ENCODE assay signal across 28 cellular contexts in the genomic region with DNA sequence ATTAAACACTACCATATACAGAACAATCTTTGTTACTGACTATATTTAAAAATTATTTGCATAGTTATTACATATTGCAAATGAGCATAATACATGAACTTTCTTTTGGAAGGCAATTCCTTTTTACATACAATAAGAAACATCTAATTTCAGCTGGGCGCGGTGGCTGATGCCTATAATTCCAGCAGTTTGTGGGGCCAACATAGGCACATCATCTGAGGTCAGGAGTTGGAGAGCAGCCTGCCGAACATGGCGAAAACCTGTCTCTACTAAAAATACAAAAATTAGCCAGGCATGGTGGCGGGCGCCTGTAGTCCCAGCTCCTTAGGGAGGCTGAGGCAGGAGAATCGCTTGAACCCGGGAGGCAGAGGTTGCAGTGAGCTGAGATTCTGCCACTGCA.
"Had no signal": no experiment of that assay in that cellular context is flagged by ENCODE, and none has a peak within 500 bp of the region (broad histone marks: within the 10 kb centered on the region; RNA-seq: fewer than 3 reads in every experiment).

No MANE protein-coding gene starts in this region.

- H3K27ac ChIP-seq: stomach, suprapubic skin, testis, thoracic aorta, thyroid gland, tibial artery, tibial nerve, transverse colon, upper lobe of left lung, upper lobe of right lung, uterus, vagina had no signal

- H3K36me3 Mint-ChIP-seq: stimulated activated effector memory CD8-positive, alpha-beta T cell treated with anti-CD3 and anti-CD28 coated beads, Interleukin-12 subunit alpha, Interleukin-12 subunit beta, amount 100 ng/mL, for 72 hours; stimulated activated memory B cell treated with anti-CD40 and anti-IgM and Interleukin-4, amounts not matched to agents 10 μg/mL and 1 μg/mL and 100 μg/mL, for 72 hours; stimulated activated naive B cell treated with anti-CD40 and anti-IgM and Interleukin-4, amounts not matched to agents 10 μg/mL and 1 μg/mL and 100 μg/mL, for 72 hours; type B pancreatic cell had no signal

- H3K4me3 ChIP-seq: stomach, suprapubic skin, testis, thoracic aorta, thyroid gland, tibial artery, tibial nerve, transverse colon, upper lobe of left lung, upper lobe of right lung, uterus, vagina had no signal

- H3K27me3 ChIP-seq: testis, thyroid gland, uterus, vagina had no signal

- H3K4me1 Mint-ChIP-seq: stimulated activated effector memory CD8-positive, alpha-beta T cell treated with anti-CD3 and anti-CD28 coated beads, Interleukin-12 subunit alpha, Interleukin-12 subunit beta, amount 100 ng/mL, for 72 hours; stimulated activated memory B cell treated with anti-CD40 and anti-IgM and Interleukin-4, amounts not matched to agents 10 μg/mL and 1 μg/mL and 100 μg/mL, for 72 hours had no signal

- H3K4me1 ChIP-seq: thyroid gland, upper lobe of right lung, uterus, vagina had no signal

- H3K27ac Mint-ChIP-seq: stimulated activated effector memory CD8-positive, alpha-beta T cell treated with anti-CD3 and anti-CD28 coated beads, Interleukin-12 subunit alpha, Interleukin-12 subunit beta, amount 100 ng/mL, for 72 hours; stimulated activated memory B cell treated with anti-CD40 and anti-IgM and Interleukin-4, amounts not matched to agents 10 μg/mL and 1 μg/mL and 100 μg/mL, for 72 hours; stimulated activated naive B cell treated with anti-CD40 and anti-IgM and Interleukin-4, amounts not matched to agents 10 μg/mL and 1 μg/mL and 100 μg/mL, for 72 hours; stimulated activated naive CD8-positive, alpha-beta T cell treated with anti-CD3 and anti-CD28 coated beads, Interleukin-15, amount 100 ng/mL, for 72 hours; stimulated activated naive CD8-positive, alpha-beta T cell treated with anti-CD3 and anti-CD28 coated beads, Interleukin-15, Interleukin-2, amounts not matched to agents 100 ng/mL and 50 ng/mL, for 24 hours; type B pancreatic cell had no signal

- DNase-seq: stimulated activated CD4-positive, alpha-beta T cell treated with anti-CD3 and anti-CD28 coated beads, Interleukin-2, amount 100 ng/mL, for 48 hours; stimulated activated CD4-positive, alpha-beta T cell treated with anti-CD3 and anti-CD28 coated beads, Interleukin-4, amount 100 ng/mL, for 1 hour; stimulated activated CD4-positive, alpha-beta T cell treated with anti-CD3 and anti-CD28 coated beads, Interleukin-4, amount 100 ng/mL, for 24 hours; stimulated activated CD4-positive, alpha-beta T cell treated with anti-CD3 and anti-CD28 coated beads, Interleukin-4, amount 100 ng/mL, for 4 hours; stimulated activated CD8-positive, alpha-beta memory T cell treated with anti-CD3 and anti-CD28 coated beads, Interleukin-4, amount 100 ng/mL, for 48 hours; stimulated activated naive B cell treated with anti-CD40 and anti-IgM and Interleukin-4, amounts not matched to agents 10 μg/mL and 1 μg/mL and 100 μg/mL, for 72 hours; stimulated activated naive CD4-positive, alpha-beta T cell; stimulated activated naive CD4-positive, alpha-beta T cell treated with Interleukin-2 at 50 U/mL for 16 hours; stimulated activated naive CD8-positive, alpha-beta T cell treated with anti-CD3 and anti-CD28 coated beads, Interleukin-15, amount 100 ng/mL, for 72 hours; stimulated activated naive CD8-positive, alpha-beta T cell treated with anti-CD3 and anti-CD28 coated beads, Interleukin-15, Interleukin-2, amounts not matched to agents 100 U/mL and 50 U/mL, for 24 hours; stomach; substantia nigra; testis; thyroid gland; tibial artery; transverse colon; trophoblast cell; upper lobe of left lung; upper lobe of right lung; uterus had no signal

- H3K36me3 ChIP-seq: stomach, suprapubic skin, thoracic aorta, thyroid gland, tibial artery, tibial nerve, transverse colon, upper lobe of left lung, upper lobe of right lung, uterus, vagina had no signal

- H3K9me3 ChIP-seq: stomach, suprapubic skin, testis, thoracic aorta, thyroid gland, tibial artery, tibial nerve, transverse colon, upper lobe of left lung, upper lobe of right lung, uterus, vagina had no signal

- H3K9me3 Mint-ChIP-seq: stimulated activated effector memory CD8-positive, alpha-beta T cell treated with anti-CD3 and anti-CD28 coated beads, Interleukin-12 subunit alpha, Interleukin-12 subunit beta, amount 100 ng/mL, for 72 hours; stimulated activated memory B cell treated with anti-CD40 and anti-IgM and Interleukin-4, amounts not matched to agents 10 μg/mL and 1 μg/mL and 100 μg/mL, for 72 hours; stimulated activated naive B cell treated with anti-CD40 and anti-IgM and Interleukin-4, amounts not matched to agents 10 μg/mL and 1 μg/mL and 100 μg/mL, for 72 hours; stimulated activated naive CD8-positive, alpha-beta T cell treated with anti-CD3 and anti-CD28 coated beads, Interleukin-15, amount 100 ng/mL, for 72 hours; stimulated activated naive CD8-positive, alpha-beta T cell treated with anti-CD3 and anti-CD28 coated beads, Interleukin-15, Interleukin-2, amounts not matched to agents 100 ng/mL and 50 ng/mL, for 24 hours; type B pancreatic cell had no signal

- H3K4me3 Mint-ChIP-seq: stimulated activated effector memory CD8-positive, alpha-beta T cell treated with anti-CD3 and anti-CD28 coated beads, Interleukin-12 subunit alpha, Interleukin-12 subunit beta, amount 100 ng/mL, for 72 hours; stimulated activated memory B cell treated with anti-CD40 and anti-IgM and Interleukin-4, amounts not matched to agents 10 μg/mL and 1 μg/mL and 100 μg/mL, for 72 hours; stimulated activated naive B cell treated with anti-CD40 and anti-IgM and Interleukin-4, amounts not matched to agents 10 μg/mL and 1 μg/mL and 100 μg/mL, for 72 hours; stimulated activated naive CD8-positive, alpha-beta T cell treated with anti-CD3 and anti-CD28 coated beads, Interleukin-15, amount 100 ng/mL, for 72 hours; stimulated activated naive CD8-positive, alpha-beta T cell treated with anti-CD3 and anti-CD28 coated beads, Interleukin-15, Interleukin-2, amounts not matched to agents 100 ng/mL and 50 ng/mL, for 24 hours; type B pancreatic cell had no signal
